ENCODE assay signal across 8 cellular contexts in genomic region chr20:13221673-13222318, GRCh38. TPM values are rescaled to one million over a fixed set of nuclear protein-coding genes. Genes with fewer than 3 reads are reported as not detected.
DNase-seq lines count a peak whose midpoint lies in the region; ATAC-seq and TF ChIP-seq lines count a peak whose summit lies in the region.

No MANE protein-coding gene starts in this region.

- ATAC-seq in GM19463 (IDR thresholded peaks at IDR 0.05; ENCODE audit: unreplicated experiment) (peak; percentile 86), HG03571 (IDR thresholded peaks at IDR 0.05; ENCODE audit: unreplicated experiment) (peak; percentile 94), left cardiac atrium (peak; percentile 66 to 82), psoas muscle (peak; percentile 37 to 76 (median 68)), HG03095 (IDR thresholded peaks at IDR 0.05; ENCODE audit: unreplicated experiment) (no peak)

- peaks cover 63% of the 10 kb centered on the region for H3K27me3 Mint-ChIP-seq in activated naive CD8-positive, alpha-beta T cell treated with anti-CD3 and anti-CD28 coated beads for 36 hours

- H3K4me3 Mint-ChIP-seq in activated naive CD8-positive, alpha-beta T cell treated with anti-CD3 and anti-CD28 coated beads for 36 hours = peak overlapping the region; percentile 82

- peaks cover 8% of the 10 kb centered on the region for H3K36me3 Mint-ChIP-seq in activated naive CD8-positive, alpha-beta T cell treated with anti-CD3 and anti-CD28 coated beads for 36 hours

- peak overlapping the region; percentile 70 for H3K27ac Mint-ChIP-seq in activated naive CD8-positive, alpha-beta T cell treated with anti-CD3 and anti-CD28 coated beads for 36 hours

- H3K4me3 ChIP-seq in SJSA1 = peak overlapping the region; percentile 35
- peak overlapping the region; percentile 68 for H3K4me3 ChIP-seq in psoas muscle

- H3K4me1 Mint-ChIP-seq in activated naive CD8-positive, alpha-beta T cell treated with anti-CD3 and anti-CD28 coated beads for 36 hours = peaks cover 18% of the 10 kb centered on the region

- H3K9me3 ChIP-seq in SJSA1 (replicated peaks) (no peaks in the 10 kb centered on the region), psoas muscle (peaks cover 7% of the 10 kb centered on the region)

- WGBS in psoas muscle, 3 donors = 2 to 4% (median 2%) methylated on average over 18 to 56 of the region's 59 CpGs

- H3K4me1 ChIP-seq in SJSA1 (replicated peaks) (peaks cover 15% of the 10 kb centered on the region), psoas muscle (peaks cover 7% of the 10 kb centered on the region)

- peaks cover 8% of the 10 kb centered on the region for H3K9me3 Mint-ChIP-seq in activated naive CD8-positive, alpha-beta T cell treated with anti-CD3 and anti-CD28 coated beads for 36 hours

- H3K27me3 ChIP-seq in SJSA1 (replicated peaks) = peaks cover 62% of the 10 kb centered on the region
- H3K27me3 ChIP-seq in psoas muscle (ENCODE audit: insufficient read depth in 3 of 3, low read length in 2 of 3) = peaks cover 2 to 46% (median 9%) of the 10 kb centered on the region in 3 donors

- TF ChIP-seq CTCF in psoas muscle (IDR thresholded peaks at IDR 0.05) = no peak

- DNase-seq in COLO829 (ENCODE audit: low spot score) (peak; percentile 40), SJSA1 (ENCODE audit: low read depth in 1 of 2, low spot score in 2 of 2) (peak; percentile 23 to 50), left cardiac atrium (peak; percentile 49), psoas muscle (peak; percentile 60 to 62)
- DNase-seq in activated naive CD8-positive, alpha-beta T cell treated with anti-CD3 and anti-CD28 coated beads for 36 hours = peak; percentile 78

- H3K36me3 ChIP-seq in SJSA1 = no peaks in the 10 kb centered on the region
- no peaks in the 10 kb centered on the region for H3K36me3 ChIP-seq in psoas muscle (ENCODE audit: insufficient read depth in 1 of 2, low read depth in 1 of 2)

- H3K27ac ChIP-seq in SJSA1 = no peak overlapping the region
- no peak overlapping the region for H3K27ac ChIP-seq in psoas muscle

- intact Hi-C loops in left cardiac atrium (cut with DNase I) = no loop called here
- intact Hi-C loops in psoas muscle (cut with DNase I) = no loop called here

RNA-seq across cellular contexts. Expression of gene ISM1, which starts 0.7 kb away (rescaled TPM):
- total RNA-seq in SJSA1 (2014; rRNA removed; shearing (Covaris generic)) = not detected in 2 replicates
- 1 to 10 TPM; 3.2 to 3.4 TPM for total RNA-seq in activated naive CD8-positive, alpha-beta T cell treated with anti-CD3 and anti-CD28 coated beads for 36 hours
- total RNA-seq in left cardiac atrium = 1 to 10 TPM; 1.7 to 2.2 TPM
- total RNA-seq in psoas muscle = 1 to 10 TPM in 2 of 4 donors, under 1 TPM in 2; 0.76 to 1.8 (median 1.0) TPM
- polyA plus RNA-seq in psoas muscle = 1 to 10 TPM in 1 of 3 donors, under 1 TPM in 2; 0.56 to 1.3 (median 0.86) TPM
